17 cellular contexts compared by ENCODE assay signal in the genomic region with DNA sequence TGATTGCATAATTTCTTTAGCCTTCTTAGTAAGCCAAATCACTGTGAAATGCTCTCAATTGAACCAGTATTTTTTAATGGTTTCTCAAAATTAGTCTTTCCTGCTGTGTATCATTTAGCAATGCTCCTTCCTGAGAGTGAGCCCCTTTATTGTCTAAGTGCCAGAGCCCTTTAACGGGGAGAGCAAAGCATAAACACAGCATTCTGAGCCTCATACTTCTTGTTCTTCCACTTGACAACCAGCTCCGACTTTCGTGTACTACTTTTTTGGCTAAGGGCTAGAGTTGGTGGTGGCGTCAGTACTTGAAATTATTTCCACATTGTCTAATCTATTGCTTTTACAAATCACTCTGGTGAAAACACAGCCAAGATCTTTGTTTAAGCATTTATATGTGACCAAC.
"Had no signal": no experiment of that assay in that cellular context is flagged by ENCODE, and none has a peak within 500 bp of the region (broad histone marks: within the 10 kb centered on the region; RNA-seq: fewer than 3 reads in every experiment).

No MANE protein-coding gene starts in this region.

- H3K36me3 ChIP-seq: transverse colon had no signal

- DNase-seq: activated B cell treated with CpG ODN at 0.5 μM for 24 hours; activated CD4-positive, alpha-beta T cell treated with anti-CD3 and anti-CD28 coated beads, Interleukin-2, amount 10 ng/mL, durations not matched to agents 7 days and 5 days; activated CD8-positive, alpha-beta memory T cell treated with anti-CD3 and anti-CD28 coated beads, Interleukin-2, amount 50 U/mL, for 48 hours; activated naive CD8-positive, alpha-beta T cell treated with anti-CD3 and anti-CD28 coated beads, Interleukin-2, amount 10 ng/mL, durations not matched to agents 7 days and 5 days; activated T-cell treated with anti-CD3 and anti-CD28 coated beads, Interleukin-2, amount 50 U/mL, for 72 hours; anterior cingulate cortex; effector memory CD4-positive, alpha-beta T cell; hippocampal formation; natural killer cell; nucleus accumbens; posterior cingulate gyrus; retina; stimulated activated CD4-positive, alpha-beta T cell treated with anti-CD3 and anti-CD28 coated beads, Interleukin-4, amount 100 ng/mL, for 1 hour; stimulated activated naive CD4-positive, alpha-beta T cell; T-helper 2 cell; transverse colon had no signal

- H3K9me3 ChIP-seq: transverse colon had no signal

- H3K27ac ChIP-seq: transverse colon had no signal

- H3K4me3 ChIP-seq: transverse colon had no signal

- H3K4me1 ChIP-seq: transverse colon had no signal

- H3K27me3 ChIP-seq: transverse colon had no signal

- ATAC-seq: activated T-cell treated with anti-CD3 and anti-CD28 coated beads, Interleukin-2, amount 50 U/mL, for 72 hours; left lobe of liver; natural killer cell had no signal
